In the genomic region with DNA sequence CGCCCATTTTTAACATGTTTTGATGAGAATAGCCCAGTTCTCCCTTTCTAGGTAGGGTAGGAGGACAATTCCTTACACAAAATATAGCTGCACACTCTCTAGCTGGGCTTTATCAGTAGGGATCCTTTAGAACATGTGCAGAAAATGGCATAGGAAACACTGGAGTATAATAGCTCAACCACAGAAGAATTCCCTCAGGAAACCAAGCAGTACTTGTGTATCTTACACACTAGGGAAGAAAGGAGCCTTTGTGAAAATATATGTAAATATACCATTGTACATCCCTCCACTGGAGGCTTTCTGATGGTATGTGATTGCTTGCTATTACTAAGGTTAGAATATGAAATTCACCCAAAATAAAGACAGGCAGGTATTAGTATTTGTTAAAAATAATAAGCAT, we compare ENCODE assay signal across 19 cellular contexts.
A peak's percentile ranks its signal among the peaks of the same experiment; 100 is the strongest.
DNase-seq lines count a peak whose midpoint lies in the region; ATAC-seq and TF ChIP-seq lines count a peak whose summit lies in the region.
"Had no signal": no experiment of that assay in that cellular context is flagged by ENCODE, and none has a peak within 500 bp of the region (broad histone marks: within the 10 kb centered on the region; RNA-seq: fewer than 3 reads in every experiment).

No MANE protein-coding gene starts in this region.

- no peak overlapping the region for H2BK20ac ChIP-seq in IMR-90 (ENCODE audit: low read depth, low read length)

- WGBS in IMR-90 (ENCODE audit: extremely low coverage in 2 of 2, insufficient read length in 1 of 2), 2 experiments, result no CpG with 5 or more reads among the region's 1 CpG
- WGBS in aorta, 2 donors, result 41 to 44% methylated on average over 1 of the region's 1 CpG

- H3K4ac ChIP-seq in IMR-90 (ENCODE audit: low read depth, low read length), result no peak overlapping the region

- dilution Hi-C loops in IMR-90 (cut with HindIII; ENCODE audit: low sequenced_read_pairs, unreplicated experiment), result no loop called here

- no peak for ATAC-seq in IMR-90 (ENCODE audit: low read depth)
- no peak for ATAC-seq in GM19463 (IDR thresholded peaks at IDR 0.05; ENCODE audit: unreplicated experiment)
- ATAC-seq in aorta (ENCODE audit: low FRiP score), result no peak
- ATAC-seq: CD8-positive, alpha-beta T cell had no signal

- no peak overlapping the region for H2BK15ac ChIP-seq in IMR-90 (ENCODE audit: low read depth, low read length)

- H3K4me3 ChIP-seq in IMR-90 (ENCODE audit: insufficient read depth, low read depth, low read length) (no peak overlapping the region), foreskin fibroblast (ENCODE audit: low read depth in 1 of 2, low read length in 2 of 2) (no peak overlapping the region), aorta (ENCODE audit: low read length in 2 of 2) (no peak overlapping the region)
- H3K4me3 ChIP-seq: BLaER1, HAP-1 had no signal

- TF ChIP-seq CTCF in IMR-90 (conservative IDR thresholded peaks at IDR 0.05; ENCODE audit: low read depth, low read length), result no peak
- TF ChIP-seq CTCF in foreskin fibroblast (IDR thresholded peaks at IDR 0.05; ENCODE audit: low read depth, low read length), result no peak

- H3K9me1 ChIP-seq in IMR-90 (ENCODE audit: insufficient read depth, low read length), result no peaks in the 10 kb centered on the region

- no peaks in the 10 kb centered on the region for H3K79me1 ChIP-seq in IMR-90 (ENCODE audit: low read depth in 1 of 2, low read length in 2 of 2)

- H2BK5ac ChIP-seq in IMR-90 (ENCODE audit: low read depth, low read length, poor library complexity, severe bottlenecking), result no peak overlapping the region

- TF ChIP-seq RAD21 in IMR-90 (IDR thresholded peaks at IDR 0.05; ENCODE audit: low read length), result no peak

- H3K27ac ChIP-seq in IMR-90 (ENCODE audit: insufficient read depth, low read length) (no peak overlapping the region), aorta (ENCODE audit: low read depth in 1 of 2, low read length in 2 of 2) (no peak overlapping the region)
- H3K27ac ChIP-seq: BLaER1, C4-2B had no signal

- DNase-seq in IMR-90 (no peak), NCI-H526 treated with DMSO at 0.1 percent for 48 hours (lab: John Stamatoyannopoulos, UW) (peak; percentile 44), SK-MEL-5 (ENCODE audit: low read depth, low spot score) (peak; percentile 61), foreskin melanocyte (peak; percentile 70), A172 (ENCODE audit: low spot score) (no peak), foreskin fibroblast (no peak), aorta (no peak)
- DNase-seq: CD4-positive, CD25-positive, alpha-beta regulatory T cell; CD8-positive, alpha-beta T cell; DMS 273 treated with DMSO at 0.1 percent for 48 hours; DMS53; DMS79 treated with DMSO at 0.1 percent for 48 hours; GF-D8; GOT3; HFFc6 had no signal

- no peak overlapping the region for H2AFZ ChIP-seq in IMR-90 (replicated peaks; ENCODE audit: low read length, poor library complexity)

- CTCF ChIA-PET in IMR-90 (lab: Yijun Ruan, JAX), result interaction anchor here (0.6 to 1.0 kb wide), 2 partner anchors 16 to 314 kb away, joined by 3 read pairs; no protein-coding TSS in a partner anchor

- in situ Hi-C loops in IMR-90 (cut with MboI; ENCODE audit: low sequenced_read_pairs), result no loop called here
- in situ Hi-C loops in SK-MEL-5 (cut with HindIII; ENCODE audit: low pct_unique_long_range_greater_than_20kb, low sequenced_read_pairs), result no loop called here

- intact Hi-C loops in IMR-90 (cut with micrococcal nuclease) (no loop called here), aorta (cut with DNase I) (no loop called here)

- no peak overlapping the region for H2AK5ac ChIP-seq in IMR-90 (ENCODE audit: low read depth, low read length)

- no peak overlapping the region for H3K9ac ChIP-seq in IMR-90 (ENCODE audit: low read depth, low read length)
- H3K9ac ChIP-seq: BLaER1 had no signal

- no peak overlapping the region for H4K8ac ChIP-seq in IMR-90 (ENCODE audit: low read depth in 2 of 2, low read length in 2 of 2)

- H2BK120ac ChIP-seq in IMR-90 (ENCODE audit: low read depth, low read length), result no peak overlapping the region

- H3K27me3 ChIP-seq in IMR-90 (ENCODE audit: control insufficient read depth, insufficient read depth, low read length), result no peaks in the 10 kb centered on the region
- H3K27me3 ChIP-seq in aorta (ENCODE audit: control insufficient read depth in 1 of 2, insufficient read depth in 2 of 2, low read length in 1 of 2), result no peaks in the 10 kb centered on the region
- H3K27me3 ChIP-seq: BLaER1 had no signal

- no TSS peak for BruUV-seq in IMR-90 (replicated peaks; lab: Mats Ljungman, UMichigan)

- no peak overlapping the region for H3K18ac ChIP-seq in IMR-90 (ENCODE audit: low read depth, low read length)

- no peak overlapping the region for H4K91ac ChIP-seq in IMR-90 (ENCODE audit: insufficient read depth, low read depth, low read length)

- POLR2A ChIA-PET in IMR-90 (lab: Charles Lee; ENCODE audit: unreplicated experiment), result no interaction called here

- no peak overlapping the region for H2AK9ac ChIP-seq in IMR-90 (replicated peaks; ENCODE audit: low read depth, low read length, poor library complexity)

- H4K5ac ChIP-seq in IMR-90 (ENCODE audit: low read depth, low read length), result no peak overlapping the region

- no peak overlapping the region for H3K56ac ChIP-seq in IMR-90 (ENCODE audit: extremely low read depth, insufficient read depth, low read length)

- no peaks in the 10 kb centered on the region for H4K20me1 ChIP-seq in IMR-90 (ENCODE audit: insufficient read depth, low read length)
- H4K20me1 ChIP-seq: BLaER1 had no signal

- 0 out of 2 replicates have a peak overlapping the region, but pooled peaks have one; percentile 7 for H3K23ac ChIP-seq in IMR-90 (ENCODE audit: low read depth, low read length)

- no peak overlapping the region for H3K4me2 ChIP-seq in IMR-90 (ENCODE audit: low read depth, low read length)
- H3K4me2 ChIP-seq: BLaER1 had no signal

- H3K14ac ChIP-seq in IMR-90 (replicated peaks; ENCODE audit: low read depth, low read length), result no peak overlapping the region

- H3K36me3 ChIP-seq in IMR-90 (ENCODE audit: control insufficient read depth, insufficient read depth, low read length) (no peaks in the 10 kb centered on the region), aorta (ENCODE audit: control insufficient read depth in 1 of 2, insufficient read depth in 2 of 2, low read length in 1 of 2) (no peaks in the 10 kb centered on the region)
- H3K36me3 ChIP-seq: BLaER1, HAP-1 had no signal

- H3K4me1 ChIP-seq in IMR-90 (ENCODE audit: control insufficient read depth, insufficient read depth, low read length), result peaks cover 3% of the 10 kb centered on the region; the same call in 1 of the 2 replicates
- H3K4me1 ChIP-seq in aorta (ENCODE audit: control insufficient read depth in 1 of 2, insufficient read depth in 2 of 2, low read length in 2 of 2), result no peaks in the 10 kb centered on the region
- H3K4me1 ChIP-seq: BLaER1, HAP-1 had no signal

- TF ChIP-seq POLR2A in IMR-90 (IDR thresholded peaks at IDR 0.05; ENCODE audit: low read depth, low read length), result no peak

- H3K9me3 ChIP-seq in IMR-90 (ENCODE audit: control insufficient read depth, insufficient read depth, low read length), result no peaks in the 10 kb centered on the region
- no peaks in the 10 kb centered on the region for H3K9me3 ChIP-seq in aorta (ENCODE audit: control insufficient read depth, low read length)
- H3K9me3 ChIP-seq: BLaER1, HAP-1 had no signal

TF ChIP-seq in IMR-90, 13 proteins besides CTCF, POLR2A, EP300 and RAD21:
- TF ChIP-seq MXI1 (IDR thresholded peaks at IDR 0.05; ENCODE audit: borderline replicate concordance, low read depth, low read length) (no peak), BHLHE40 (IDR thresholded peaks at IDR 0.05; ENCODE audit: low read depth, low read length) (no peak), RCOR1 (IDR thresholded peaks at IDR 0.05; ENCODE audit: insufficient replicate concordance, low read length) (no peak), FOS (IDR thresholded peaks at IDR 0.05; ENCODE audit: low read depth, low read length) (no peak), CEBPB (IDR thresholded peaks at IDR 0.05; ENCODE audit: low read depth, low read length) (no peak), CHD1 (IDR thresholded peaks at IDR 0.05; ENCODE audit: low read depth, low read length) (no peak), RFX5 (IDR thresholded peaks at IDR 0.05; ENCODE audit: low read depth, low read length) (no peak), MAZ (IDR thresholded peaks at IDR 0.05; ENCODE audit: borderline replicate concordance, low read depth, low read length) (no peak), SMC3 (IDR thresholded peaks at IDR 0.05; ENCODE audit: low read depth, low read length) (no peak), MAFK (IDR thresholded peaks at IDR 0.05; ENCODE audit: low read depth, low read length) (no peak), NFE2L2 (IDR thresholded peaks at IDR 0.05; ENCODE audit: low read depth, low read length) (no peak)
- TF ChIP-seq, protein P1, sequence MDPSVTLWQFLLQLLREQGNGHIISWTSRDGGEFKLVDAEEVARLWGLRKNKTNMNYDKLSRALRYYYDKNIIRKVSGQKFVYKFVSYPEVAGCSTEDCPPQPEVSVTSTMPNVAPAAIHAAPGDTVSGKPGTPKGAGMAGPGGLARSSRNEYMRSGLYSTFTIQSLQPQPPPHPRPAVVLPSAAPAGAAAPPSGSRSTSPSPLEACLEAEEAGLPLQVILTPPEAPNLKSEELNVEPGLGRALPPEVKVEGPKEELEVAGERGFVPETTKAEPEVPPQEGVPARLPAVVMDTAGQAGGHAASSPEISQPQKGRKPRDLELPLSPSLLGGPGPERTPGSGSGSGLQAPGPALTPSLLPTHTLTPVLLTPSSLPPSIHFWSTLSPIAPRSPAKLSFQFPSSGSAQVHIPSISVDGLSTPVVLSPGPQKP (IDR thresholded peaks at IDR 0.05; ENCODE audit: borderline replicate concordance, low read depth, low read length), result no peak
- TF ChIP-seq, protein P2, sequence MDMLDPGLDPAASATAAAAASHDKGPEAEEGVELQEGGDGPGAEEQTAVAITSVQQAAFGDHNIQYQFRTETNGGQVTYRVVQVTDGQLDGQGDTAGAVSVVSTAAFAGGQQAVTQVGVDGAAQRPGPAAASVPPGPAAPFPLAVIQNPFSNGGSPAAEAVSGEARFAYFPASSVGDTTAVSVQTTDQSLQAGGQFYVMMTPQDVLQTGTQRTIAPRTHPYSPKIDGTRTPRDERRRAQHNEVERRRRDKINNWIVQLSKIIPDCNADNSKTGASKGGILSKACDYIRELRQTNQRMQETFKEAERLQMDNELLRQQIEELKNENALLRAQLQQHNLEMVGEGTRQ (IDR thresholded peaks at IDR 0.05; ENCODE audit: low read depth, low read length), result no peak

Comparison
In these comparisons a context has a peak if more than half of its experiments do, and no peak if none do; other contexts are left out.
1. DNase-seq: peak in NCI-H526 treated with DMSO at 0.1 percent for 48 hours (single experiment), SK-MEL-5 (single experiment) and foreskin melanocyte (single experiment); none in IMR-90 (single experiment), A172 (single experiment), foreskin fibroblast (0 of 2) and aorta (0 of 2).